Comparison of ENCODE assay signal across 29 cellular contexts in genomic region chr7:32221756-32222155, GRCh38.
"Had no signal": no experiment of that assay in that cellular context is flagged by ENCODE, and none has a peak within 500 bp of the region (broad histone marks: within the 10 kb centered on the region; RNA-seq: fewer than 3 reads in every experiment).

No MANE protein-coding gene starts in this region.

- H3K36me3 ChIP-seq: colonic mucosa, gastroesophageal sphincter, neutrophil, ovary, thoracic aorta, uterus had no signal

- H3K4me1 Mint-ChIP-seq: activated B cell treated with CpG ODN at 0.5 μM for 24 hours, naive B cell, nephron progenitor cell had no signal

- H3K27ac Mint-ChIP-seq: activated B cell treated with CpG ODN at 0.5 μM for 24 hours; activated naive CD8-positive, alpha-beta T cell; activated T-cell treated with anti-CD3 and anti-CD28 coated beads, Interleukin-2, amount 50 U/mL, for 72 hours; naive B cell; nephron progenitor cell; progenitor cell of endocrine pancreas; T-helper 2 cell treated with Interferon-gamma antibody and Interleukin-4, amounts not matched to agents 5 μg/mL and 100 μg/mL, for 36 hours had no signal

- H3K27ac ChIP-seq: colonic mucosa, gastroesophageal sphincter, neutrophil, ovary, skin epidermis, thoracic aorta, uterus had no signal

- H3K27me3 ChIP-seq: colonic mucosa, gastroesophageal sphincter, neutrophil, ovary, uterus had no signal

- H3K27me3 Mint-ChIP-seq: activated naive CD8-positive, alpha-beta T cell had no signal

- DNase-seq: activated B cell treated with CpG ODN at 0.5 μM for 24 hours; activated naive CD4-positive, alpha-beta T cell; activated T-cell treated with anti-CD3 and anti-CD28 coated beads for 4 hours; activated T-cell treated with anti-CD3 and anti-CD28 coated beads, Interleukin-2, amount 50 U/mL, for 72 hours; cerebellar nuclear complex; effector memory CD4-positive, alpha-beta T cell; erythroblast; hippocampal formation; kidney; left colon; mammary epithelial cell; naive B cell; nephron progenitor cell; ovary; retina; stimulated activated CD4-positive, alpha-beta T cell treated with anti-CD3 and anti-CD28 coated beads, Interleukin-12 subunit alpha, Interleukin-12 subunit beta, amount 100 ng/mL, for 4 hours; stimulated activated CD4-positive, alpha-beta T cell treated with anti-CD3 and anti-CD28 coated beads, Interleukin-4, amount 100 ng/mL, for 1 hour; stimulated activated naive CD8-positive, alpha-beta T cell treated with anti-CD3 and anti-CD28 coated beads, Interleukin-15, Interleukin-2, amounts not matched to agents 100 U/mL and 50 U/mL, for 24 hours; trophoblast cell; uterus had no signal

- H3K4me1 ChIP-seq: colonic mucosa, gastroesophageal sphincter, uterus had no signal

- H3K9me3 ChIP-seq: colonic mucosa, gastroesophageal sphincter, neutrophil, ovary, thoracic aorta, uterus had no signal

- H3K4me3 Mint-ChIP-seq: activated B cell treated with CpG ODN at 0.5 μM for 24 hours; activated naive CD8-positive, alpha-beta T cell; activated T-cell treated with anti-CD3 and anti-CD28 coated beads, Interleukin-2, amount 50 U/mL, for 72 hours; naive B cell; nephron progenitor cell; T-helper 2 cell treated with Interferon-gamma antibody and Interleukin-4, amounts not matched to agents 5 μg/mL and 100 μg/mL, for 36 hours had no signal

- H3K36me3 Mint-ChIP-seq: activated naive CD8-positive, alpha-beta T cell; naive B cell had no signal

- H3K9me3 Mint-ChIP-seq: activated B cell treated with CpG ODN at 0.5 μM for 24 hours; nephron progenitor cell; T-helper 2 cell treated with Interferon-gamma antibody and Interleukin-4, amounts not matched to agents 5 μg/mL and 100 μg/mL, for 36 hours had no signal

- H3K4me3 ChIP-seq: colonic mucosa, gastroesophageal sphincter, ovary, skin epidermis, thoracic aorta, uterus had no signal

- ATAC-seq: activated T-cell treated with anti-CD3 and anti-CD28 coated beads, Interleukin-2, amount 50 U/mL, for 72 hours; gastroesophageal sphincter; left colon; sciatic nerve; stimulated activated naive CD8-positive, alpha-beta T cell treated with anti-CD3 and anti-CD28 coated beads, Interleukin-15, Interleukin-2, amounts not matched to agents 100 U/mL and 50 U/mL, for 24 hours had no signal
